ENCODE assay signal across 9 cellular contexts in genomic region chr3:135918600-135918999, GRCh38. TPM values are rescaled to one million over a fixed set of nuclear protein-coding genes. Genes with fewer than 3 reads are reported as not detected.
DNase-seq lines count a peak whose midpoint lies in the region; TF ChIP-seq lines count a peak whose summit lies in the region.
"Had no signal": no experiment of that assay in that cellular context is flagged by ENCODE, and none has a peak within 500 bp of the region (broad histone marks: within the 10 kb centered on the region; RNA-seq: fewer than 3 reads in every experiment).

No MANE protein-coding gene starts in this region.

- no peak overlapping the region for H3K27ac ChIP-seq in suprapubic skin

- no peaks in the 10 kb centered on the region for H3K36me3 ChIP-seq in suprapubic skin
- H3K36me3 ChIP-seq: HAP-1 had no signal

- no peak for TF ChIP-seq EP300 in suprapubic skin (IDR thresholded peaks at IDR 0.05)

- no peak for TF ChIP-seq POLR2A in suprapubic skin (IDR thresholded peaks at IDR 0.05)

- WGBS in suprapubic skin: 47% methylated on average over 1 of the region's 1 CpG

- peaks cover 27% of the 10 kb centered on the region for H3K4me1 ChIP-seq in suprapubic skin
- H3K4me1 ChIP-seq: HAP-1 had no signal

- H3K4me3 ChIP-seq in fibroblast of villous mesenchyme (ENCODE audit: low read depth, low read length) (no peak overlapping the region), suprapubic skin (no peak overlapping the region)
- H3K4me3 ChIP-seq: HAP-1 had no signal

- no peaks in the 10 kb centered on the region for H3K9me3 ChIP-seq in suprapubic skin
- H3K9me3 ChIP-seq: HAP-1 had no signal

- peak; percentile 58 for DNase-seq in SK-MEL-5 (ENCODE audit: low read depth, low spot score)
- DNase-seq in fibroblast of villous mesenchyme (ENCODE audit: low read depth): peak; percentile 56
- DNase-seq in renal cortical epithelial cell (ENCODE audit: low read depth): peak; percentile 81
- DNase-seq in suprapubic skin (ENCODE audit: low spot score in 2 of 2): no peak
- no peak for DNase-seq in activated CD4-positive, alpha-beta T cell treated with anti-CD3 and anti-CD28 coated beads, Interleukin-2, amount 50 U/mL, for 48 hours
- DNase-seq in HK-2 (ENCODE audit: unreplicated experiment): no peak
- DNase-seq in T-helper 1 cell: no peak

- no peaks in the 10 kb centered on the region for H3K27me3 ChIP-seq in suprapubic skin

- in situ Hi-C loops in SK-MEL-5 (cut with HindIII; ENCODE audit: low pct_unique_long_range_greater_than_20kb, low sequenced_read_pairs): no loop called here

- peak; percentile 24 for TF ChIP-seq CTCF in GM12873 (IDR thresholded peaks at IDR 0.05; ENCODE audit: insufficient read depth, low read depth, low read length, missing control alignments)
- peak; percentile 63 for TF ChIP-seq CTCF in fibroblast of villous mesenchyme (IDR thresholded peaks at IDR 0.05; ENCODE audit: insufficient read depth, low read depth, low read length)
- TF ChIP-seq CTCF in suprapubic skin (IDR thresholded peaks at IDR 0.05): peak in 1 of 2 donors; percentile 11

RNA-seq across cellular contexts. Expression of gene PPP2R3A, which starts 46.9 kb away (rescaled TPM):
- 9.7 and 10.9 TPM in 2 replicates for total RNA-seq in SK-MEL-5 (2014; rRNA removed; shearing (Covaris generic))
- polyA plus RNA-seq in SK-MEL-5 (2015; cell fraction: cytosol; rRNA removed): 4.9 and 6.0 TPM in 2 replicates
- polyA plus RNA-seq in SK-MEL-5 (2015; cell fraction: nucleus; rRNA removed): 5.4 and 6.0 TPM in 2 replicates
- total RNA-seq in fibroblast of villous mesenchyme (23.2 and 25.9 TPM in 2 replicates), renal cortical epithelial cell (36.6 and 98.2 TPM in 2 replicates), suprapubic skin (10 to 100 TPM; 51.2 to 71.7 (median 52.9) TPM)

Comparison
In these comparisons a context has a peak if more than half of its experiments do, and no peak if none do; other contexts are left out.
1. DNase-seq: peak in SK-MEL-5 (single experiment), fibroblast of villous mesenchyme (single experiment) and renal cortical epithelial cell (single experiment); none in suprapubic skin (0 of 2), activated CD4-positive, alpha-beta T cell treated with anti-CD3 and anti-CD28 coated beads, Interleukin-2, amount 50 U/mL, for 48 hours (0 of 2), HK-2 (single experiment) and T-helper 1 cell (0 of 5).